18 cellular contexts compared by ENCODE assay signal in the genomic region with DNA sequence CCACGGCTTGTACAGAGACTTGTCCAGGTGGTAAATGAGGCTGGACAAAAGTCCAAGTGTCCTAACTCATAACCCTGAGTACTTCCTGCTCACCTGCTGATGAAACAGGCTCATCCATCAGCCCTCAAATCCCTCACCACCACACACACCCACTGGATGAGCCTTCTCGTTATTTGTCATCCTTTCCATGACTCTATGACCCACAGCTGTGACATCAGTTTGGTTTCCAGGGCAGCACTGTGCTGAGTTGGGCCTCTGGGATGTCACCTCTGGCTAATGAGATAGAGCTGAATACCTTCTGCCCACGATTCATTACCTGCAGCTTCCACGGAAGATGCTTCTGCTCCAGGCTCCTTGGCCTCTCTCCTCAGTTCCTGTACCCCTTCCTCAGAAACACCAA. TPM values are rescaled to one million over a fixed set of nuclear protein-coding genes. Genes with fewer than 3 reads are reported as not detected.
A peak's percentile ranks its signal among the peaks of the same experiment; 100 is the strongest.
DNase-seq lines count a peak whose midpoint lies in the region; ATAC-seq and TF ChIP-seq lines count a peak whose summit lies in the region.
"Had no signal": no experiment of that assay in that cellular context is flagged by ENCODE, and none has a peak within 500 bp of the region (broad histone marks: within the 10 kb centered on the region; RNA-seq: fewer than 3 reads in every experiment).

No MANE protein-coding gene starts in this region.

- DNase-seq in activated CD4-positive, alpha-beta T cell treated with anti-CD3 and anti-CD28 coated beads for 48 hours, result peak; percentile 30
- DNase-seq in activated CD4-positive, alpha-beta T cell treated with anti-CD3 and anti-CD28 coated beads, Interleukin-2, amount 50 U/mL, for 48 hours, result no peak
- DNase-seq in stimulated activated CD4-positive, alpha-beta T cell treated with anti-CD3 and anti-CD28 coated beads, Interleukin-1b, Interleukin-23, amount 100 ng/mL, for 48 hours, result peak; percentile 23
- no peak for DNase-seq in stimulated activated CD4-positive, alpha-beta T cell treated with anti-CD3 and anti-CD28 coated beads, Interleukin-12 subunit alpha, Interleukin-12 subunit beta, amount 100 ng/mL, for 4 hours
- DNase-seq in foreskin keratinocyte (peak in 1 of 2 donors; percentile 27), NCI-H2081 (lab: John Stamatoyannopoulos, UW) (no peak), putamen (ENCODE audit: low spot score) (no peak), middle frontal gyrus (ENCODE audit: extremely low spot score, low spot score) (no peak)
- DNase-seq: KBM-7, NCI-H1048, NCI-H1436, NCI-H1930, NCI-H345, NCI-H524 treated with DMSO at 0.1 percent for 48 hours, PC-3, RPMI8226 had no signal

- no peak for TF ChIP-seq CTCF in foreskin keratinocyte (conservative IDR thresholded peaks at IDR 0.05)

- peak; percentile 62 for ATAC-seq in foreskin keratinocyte
- ATAC-seq: PC-3 had no signal

- H3K27ac ChIP-seq in foreskin keratinocyte, result no peak overlapping the region

- H3K4me1 ChIP-seq in foreskin keratinocyte, result peaks cover 20% of the 10 kb centered on the region

- H3K27me3 ChIP-seq in foreskin keratinocyte, result no peaks in the 10 kb centered on the region

RNA-seq across cellular contexts. Expression of a gene that starts 39.4 kb away (rescaled TPM):
- total RNA-seq in foreskin keratinocyte, result not detected in 2 replicates
- polyA plus RNA-seq in foreskin keratinocyte, result not detected in 2 replicates
- total RNA-seq: A172, H1, PC-3 had no signal

Comparison
In these comparisons a context has a peak if more than half of its experiments do, and no peak if none do; other contexts are left out.
1. DNase-seq: peak in activated CD4-positive, alpha-beta T cell treated with anti-CD3 and anti-CD28 coated beads for 48 hours (single experiment) and stimulated activated CD4-positive, alpha-beta T cell treated with anti-CD3 and anti-CD28 coated beads, Interleukin-1b, Interleukin-23, amount 100 ng/mL, for 48 hours (single experiment); none in activated CD4-positive, alpha-beta T cell treated with anti-CD3 and anti-CD28 coated beads, Interleukin-2, amount 50 U/mL, for 48 hours (0 of 2), stimulated activated CD4-positive, alpha-beta T cell treated with anti-CD3 and anti-CD28 coated beads, Interleukin-12 subunit alpha, Interleukin-12 subunit beta, amount 100 ng/mL, for 4 hours (single experiment), NCI-H2081 (0 of 2), putamen (single experiment) and middle frontal gyrus (single experiment).